In genomic region chr6:79117752-79118151, GRCh38 we compare ENCODE assay signal across 1 cellular context.
A peak's percentile ranks its signal among the peaks of the same experiment; 100 is the strongest.
TF ChIP-seq lines count a peak whose summit lies in the region.

No MANE protein-coding gene starts in this region.

TF ChIP-seq in K562, 482 proteins besides CTCF, POLR2A, EP300 and RAD21 (continued from another document):
- TF ChIP-seq THRB (CRISPR knock-in tag; conservative IDR thresholded peaks at IDR 0.05) = no peak
- no peak for TF ChIP-seq ADNP (tag; IDR thresholded peaks at IDR 0.05)
- 0 out of 2 replicates have a peak, but pooled peaks have one; percentile 37 for TF ChIP-seq BACH1 (tag; IDR thresholded peaks at IDR 0.05)
- 0 out of 2 replicates have a peak, but pooled peaks have one; percentile 35 for TF ChIP-seq EHMT2 (IDR thresholded peaks at IDR 0.05)
- no peak for TF ChIP-seq ZNF217 (CRISPR knock-in tag; IDR thresholded peaks at IDR 0.05)
